In the genomic region with DNA sequence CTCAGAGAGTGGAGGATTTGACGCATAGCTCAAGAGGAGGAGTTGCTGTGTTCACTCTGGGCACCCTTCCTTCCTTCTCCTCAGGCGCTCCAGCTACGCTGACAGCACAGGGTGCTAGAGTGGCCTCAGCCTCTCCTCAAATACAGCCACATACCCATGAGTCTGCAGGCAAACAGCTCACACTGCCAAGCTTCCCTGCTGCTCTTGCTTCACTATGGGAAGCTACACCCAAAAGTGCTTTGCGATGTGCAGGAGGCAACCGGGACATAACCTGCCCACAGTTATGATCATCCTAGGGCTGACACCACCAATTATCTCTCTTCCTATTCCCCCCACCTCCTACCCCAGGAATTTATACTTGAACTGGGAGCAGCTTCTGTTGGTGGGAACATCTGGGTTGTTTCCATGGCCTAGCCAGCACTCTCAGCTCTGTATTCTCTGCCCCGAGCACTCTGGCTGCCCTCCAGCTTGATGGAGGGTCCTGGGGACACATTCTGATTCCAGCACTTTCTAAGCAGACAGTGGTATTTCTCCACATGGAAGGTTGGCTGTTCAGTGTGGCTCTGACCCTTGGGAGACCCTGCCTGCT, we compare ENCODE assay signal across 10 cellular contexts. TPM values are rescaled to one million over a fixed set of nuclear protein-coding genes. Genes with fewer than 3 reads are reported as not detected.
A peak's percentile ranks its signal among the peaks of the same experiment; 100 is the strongest.
DNase-seq lines count a peak whose midpoint lies in the region; ATAC-seq and TF ChIP-seq lines count a peak whose summit lies in the region.
"Had no signal": no experiment of that assay in that cellular context is flagged by ENCODE, and none has a peak within 500 bp of the region (broad histone marks: within the 10 kb centered on the region; RNA-seq: fewer than 3 reads in every experiment).

No MANE protein-coding gene starts in this region.

- peak overlapping the region; percentile 22 for H3K14ac ChIP-seq in neuronal stem cell (ENCODE audit: low read length)

- peak overlapping the region; percentile 23 for H2AK5ac ChIP-seq in neuronal stem cell (ENCODE audit: low read depth, low read length)

- no peaks in the 10 kb centered on the region for H3K79me1 ChIP-seq in neuronal stem cell (ENCODE audit: low read depth, low read length)

- H4K91ac ChIP-seq in neuronal stem cell (ENCODE audit: low read depth, low read length, poor library complexity): no peak overlapping the region

- no peak overlapping the region for H4K8ac ChIP-seq in neuronal stem cell (ENCODE audit: low read depth, low read length)

- H3K27ac ChIP-seq in neuronal stem cell (replicated peaks; ENCODE audit: low read length) (no peak overlapping the region), urinary bladder (ENCODE audit: low read depth) (peak overlapping the region; percentile 61)
- H3K27ac ChIP-seq: 22Rv1 had no signal

- H3K27me3 ChIP-seq in neuronal stem cell (ENCODE audit: control insufficient read depth in 3 of 3, insufficient read depth in 3 of 3, low read depth in 1 of 3, low read length in 3 of 3): no peaks in the 10 kb centered on the region

- no peak overlapping the region for H2BK15ac ChIP-seq in neuronal stem cell (ENCODE audit: low read length)

- H3K4me2 ChIP-seq in neuronal stem cell (ENCODE audit: insufficient read depth, low read length, poor library complexity, severe bottlenecking): no peak overlapping the region

- no peak overlapping the region for H3K9ac ChIP-seq in neuronal stem cell (ENCODE audit: low read depth, low read length, poor library complexity)

- WGBS in neuronal stem cell (ENCODE audit: extremely low coverage in 2 of 2, insufficient read length in 2 of 2, insufficient replicate concordance in 1 of 2), 2 donors: no CpG with 5 or more reads among the region's 6 CpGs
- WGBS in urinary bladder: 35% methylated on average over 6 of the region's 6 CpGs

- H3K36me3 ChIP-seq in neuronal stem cell (replicated peaks in 1 of 2; ENCODE audit: control insufficient read depth in 2 of 2, insufficient read depth in 2 of 2, low read length in 2 of 2): no peaks in the 10 kb centered on the region
- H3K36me3 ChIP-seq in urinary bladder (ENCODE audit: insufficient read depth): no peaks in the 10 kb centered on the region

- H3K4me3 ChIP-seq in fibroblast of villous mesenchyme (ENCODE audit: low read depth, low read length) (no peak overlapping the region), neuronal stem cell (ENCODE audit: low read length in 2 of 2) (no peak overlapping the region), urinary bladder (ENCODE audit: low read depth, low read length) (no peak overlapping the region)

- ATAC-seq in HG03521 (IDR thresholded peaks at IDR 0.05; ENCODE audit: unreplicated experiment) (no peak), HG02884 (IDR thresholded peaks at IDR 0.05; ENCODE audit: unreplicated experiment) (no peak)

- no peak overlapping the region for H2BK12ac ChIP-seq in neuronal stem cell (ENCODE audit: low read length)

- no peak overlapping the region for H3K4ac ChIP-seq in neuronal stem cell (ENCODE audit: low read length)

- no peak overlapping the region for H2BK120ac ChIP-seq in neuronal stem cell (ENCODE audit: low read depth, low read length)

- peaks cover 16 to 18% of the 10 kb centered on the region in 2 donors for H3K4me1 ChIP-seq in neuronal stem cell (ENCODE audit: control insufficient read depth in 2 of 2, insufficient read depth in 1 of 2, low read depth in 1 of 2, low read length in 2 of 2)
- no peaks in the 10 kb centered on the region for H3K4me1 ChIP-seq in urinary bladder (ENCODE audit: insufficient read depth)

- H3K23ac ChIP-seq in neuronal stem cell (ENCODE audit: low read depth, low read length, poor library complexity): no peak overlapping the region

- peak overlapping the region; percentile 17 for H2BK5ac ChIP-seq in neuronal stem cell (ENCODE audit: low read length)

- peak; percentile 22 for DNase-seq in DMS79 treated with DMSO at 0.1 percent for 48 hours (lab: John Stamatoyannopoulos, UW)
- no peak for DNase-seq in DMS79 (lab: John Stamatoyannopoulos, UW)
- peak; percentile 33 for DNase-seq in fibroblast of villous mesenchyme (ENCODE audit: low read depth)
- no peak for DNase-seq in neuronal stem cell (ENCODE audit: low spot score)
- no peak for DNase-seq in HCEC 1CT
- DNase-seq: NCI-H1105 had no signal

- TF ChIP-seq CTCF in fibroblast of villous mesenchyme (IDR thresholded peaks at IDR 0.05; ENCODE audit: insufficient read depth, low read depth, low read length): no peak

- peak overlapping the region; percentile 32 for H2AFZ ChIP-seq in neuronal stem cell (ENCODE audit: low read length)

- peak overlapping the region; percentile 85 for H3K18ac ChIP-seq in neuronal stem cell (ENCODE audit: low read length)

- H3K9me3 ChIP-seq in neuronal stem cell (replicated peaks in 1 of 2; ENCODE audit: control insufficient read depth in 2 of 2, insufficient read depth in 1 of 2, low read depth in 1 of 2, low read length in 2 of 2): no peaks in the 10 kb centered on the region

RNA-seq across cellular contexts. Expression of a gene that starts 40.3 kb away (rescaled TPM):
- 92.0 and 128 TPM in 2 replicates for total RNA-seq in fibroblast of villous mesenchyme
- 57.8 TPM for polyA plus RNA-seq in neuronal stem cell (2013, experiment 1 of 2)
- polyA plus RNA-seq in neuronal stem cell (2013, experiment 2 of 2): 61.7 TPM
- 21.1 TPM for total RNA-seq in urinary bladder
- polyA plus RNA-seq in urinary bladder: 56.2 TPM

Comparison
In these comparisons a context has a peak if more than half of its experiments do, and no peak if none do; other contexts are left out.
1. DNase-seq: peak in DMS79 treated with DMSO at 0.1 percent for 48 hours (single experiment) and fibroblast of villous mesenchyme (single experiment); none in DMS79 (single experiment), neuronal stem cell (single experiment) and HCEC 1CT (single experiment).